In the genomic region with DNA sequence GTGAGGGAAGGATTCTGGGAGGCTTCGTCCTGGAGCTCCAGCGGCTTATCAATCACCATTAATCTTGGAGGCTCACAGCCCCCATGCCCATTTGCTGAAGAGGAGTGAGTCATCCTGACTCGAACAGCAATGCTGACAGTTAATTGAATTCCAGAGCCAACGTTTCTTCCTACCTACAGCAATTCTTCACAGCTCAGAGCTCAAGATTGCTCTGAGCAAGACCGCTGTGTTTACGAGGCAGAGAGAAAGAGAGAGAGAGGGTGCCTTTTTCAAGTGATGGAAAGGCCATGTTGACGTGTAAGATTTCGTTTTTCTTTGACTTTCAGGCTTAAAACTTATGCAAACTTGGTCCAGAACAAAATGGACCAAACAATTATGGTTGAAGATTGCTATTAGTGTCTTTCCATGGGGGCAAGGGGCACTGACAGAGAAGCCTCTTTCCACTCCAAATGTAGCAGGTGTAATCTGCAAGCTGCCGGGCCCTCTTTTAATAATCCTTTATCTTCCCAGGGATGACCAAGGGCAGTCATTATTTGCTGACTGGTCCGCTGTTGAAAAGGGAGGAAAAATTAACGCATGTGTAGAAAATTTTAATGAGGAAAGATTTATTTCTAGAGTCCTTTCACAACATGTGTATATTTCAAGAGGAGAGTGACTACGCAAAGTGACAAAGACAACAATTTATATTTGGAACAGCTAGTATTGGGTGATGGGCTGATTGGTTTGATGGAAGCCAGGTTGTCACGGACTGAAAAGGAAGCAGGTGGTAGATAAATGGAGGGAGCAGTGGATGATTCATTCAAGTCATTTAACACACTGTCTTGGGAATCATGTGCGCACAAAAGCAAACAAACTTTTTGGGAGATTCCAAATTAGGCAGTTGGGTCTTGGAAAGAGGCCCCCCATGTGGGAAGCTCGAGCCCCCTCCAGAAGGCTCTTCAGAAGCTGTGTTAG, we compare ENCODE assay signal across 1 cellular context.
TF ChIP-seq lines count a peak whose summit lies in the region.

No MANE protein-coding gene starts in this region.

TF ChIP-seq in HEK293, 187 proteins besides CTCF, POLR2A, EP300 and RAD21 (continued from another document and continues in another):
- TF ChIP-seq, protein P1, sequence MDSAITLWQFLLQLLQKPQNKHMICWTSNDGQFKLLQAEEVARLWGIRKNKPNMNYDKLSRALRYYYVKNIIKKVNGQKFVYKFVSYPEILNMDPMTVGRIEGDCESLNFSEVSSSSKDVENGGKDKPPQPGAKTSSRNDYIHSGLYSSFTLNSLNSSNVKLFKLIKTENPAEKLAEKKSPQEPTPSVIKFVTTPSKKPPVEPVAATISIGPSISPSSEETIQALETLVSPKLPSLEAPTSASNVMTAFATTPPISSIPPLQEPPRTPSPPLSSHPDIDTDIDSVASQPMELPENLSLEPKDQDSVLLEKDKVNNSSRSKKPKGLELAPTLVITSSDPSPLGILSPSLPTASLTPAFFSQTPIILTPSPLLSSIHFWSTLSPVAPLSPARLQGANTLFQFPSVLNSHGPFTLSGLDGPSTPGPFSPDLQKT (IDR thresholded peaks at IDR 0.05; ENCODE audit: borderline replicate concordance, low read depth, low read length) = no peak
- TF ChIP-seq, protein P2, sequence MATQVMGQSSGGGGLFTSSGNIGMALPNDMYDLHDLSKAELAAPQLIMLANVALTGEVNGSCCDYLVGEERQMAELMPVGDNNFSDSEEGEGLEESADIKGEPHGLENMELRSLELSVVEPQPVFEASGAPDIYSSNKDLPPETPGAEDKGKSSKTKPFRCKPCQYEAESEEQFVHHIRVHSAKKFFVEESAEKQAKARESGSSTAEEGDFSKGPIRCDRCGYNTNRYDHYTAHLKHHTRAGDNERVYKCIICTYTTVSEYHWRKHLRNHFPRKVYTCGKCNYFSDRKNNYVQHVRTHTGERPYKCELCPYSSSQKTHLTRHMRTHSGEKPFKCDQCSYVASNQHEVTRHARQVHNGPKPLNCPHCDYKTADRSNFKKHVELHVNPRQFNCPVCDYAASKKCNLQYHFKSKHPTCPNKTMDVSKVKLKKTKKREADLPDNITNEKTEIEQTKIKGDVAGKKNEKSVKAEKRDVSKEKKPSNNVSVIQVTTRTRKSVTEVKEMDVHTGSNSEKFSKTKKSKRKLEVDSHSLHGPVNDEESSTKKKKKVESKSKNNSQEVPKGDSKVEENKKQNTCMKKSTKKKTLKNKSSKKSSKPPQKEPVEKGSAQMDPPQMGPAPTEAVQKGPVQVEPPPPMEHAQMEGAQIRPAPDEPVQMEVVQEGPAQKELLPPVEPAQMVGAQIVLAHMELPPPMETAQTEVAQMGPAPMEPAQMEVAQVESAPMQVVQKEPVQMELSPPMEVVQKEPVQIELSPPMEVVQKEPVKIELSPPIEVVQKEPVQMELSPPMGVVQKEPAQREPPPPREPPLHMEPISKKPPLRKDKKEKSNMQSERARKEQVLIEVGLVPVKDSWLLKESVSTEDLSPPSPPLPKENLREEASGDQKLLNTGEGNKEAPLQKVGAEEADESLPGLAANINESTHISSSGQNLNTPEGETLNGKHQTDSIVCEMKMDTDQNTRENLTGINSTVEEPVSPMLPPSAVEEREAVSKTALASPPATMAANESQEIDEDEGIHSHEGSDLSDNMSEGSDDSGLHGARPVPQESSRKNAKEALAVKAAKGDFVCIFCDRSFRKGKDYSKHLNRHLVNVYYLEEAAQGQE (tag by site-specific recombination; IDR thresholded peaks at IDR 0.05) = no peak
- TF ChIP-seq KLF16 (tag by site-specific recombination; IDR thresholded peaks at IDR 0.05) = peak; percentile 73
- TF ChIP-seq, protein P3, sequence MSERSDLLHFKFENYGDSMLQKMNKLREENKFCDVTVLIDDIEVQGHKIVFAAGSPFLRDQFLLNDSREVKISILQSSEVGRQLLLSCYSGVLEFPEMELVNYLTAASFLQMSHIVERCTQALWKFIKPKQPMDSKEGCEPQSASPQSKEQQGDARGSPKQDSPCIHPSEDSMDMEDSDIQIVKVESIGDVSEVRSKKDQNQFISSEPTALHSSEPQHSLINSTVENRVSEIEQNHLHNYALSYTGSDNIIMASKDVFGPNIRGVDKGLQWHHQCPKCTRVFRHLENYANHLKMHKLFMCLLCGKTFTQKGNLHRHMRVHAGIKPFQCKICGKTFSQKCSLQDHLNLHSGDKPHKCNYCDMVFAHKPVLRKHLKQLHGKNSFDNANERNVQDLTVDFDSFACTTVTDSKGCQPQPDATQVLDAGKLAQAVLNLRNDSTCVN (tag by site-specific recombination; optimal IDR thresholded peaks at IDR 0.05) = no peak
- 0 out of 2 replicates have a peak, but pooled peaks have one; percentile 22 for TF ChIP-seq ZXDB (tag by site-specific recombination; IDR thresholded peaks at IDR 0.05)
- TF ChIP-seq ZBTB7A (tag by site-specific recombination; IDR thresholded peaks at IDR 0.05; ENCODE audit: low read depth) = no peak
- TF ChIP-seq SETDB1 (IDR thresholded peaks at IDR 0.05; ENCODE audit: insufficient read length, low read length) = no peak
- no peak for TF ChIP-seq ZNF701 (tag by site-specific recombination; IDR thresholded peaks at IDR 0.05)
- no peak for TF ChIP-seq ZNF404 (tag by site-specific recombination; IDR thresholded peaks at IDR 0.05)
- TF ChIP-seq, protein P4, sequence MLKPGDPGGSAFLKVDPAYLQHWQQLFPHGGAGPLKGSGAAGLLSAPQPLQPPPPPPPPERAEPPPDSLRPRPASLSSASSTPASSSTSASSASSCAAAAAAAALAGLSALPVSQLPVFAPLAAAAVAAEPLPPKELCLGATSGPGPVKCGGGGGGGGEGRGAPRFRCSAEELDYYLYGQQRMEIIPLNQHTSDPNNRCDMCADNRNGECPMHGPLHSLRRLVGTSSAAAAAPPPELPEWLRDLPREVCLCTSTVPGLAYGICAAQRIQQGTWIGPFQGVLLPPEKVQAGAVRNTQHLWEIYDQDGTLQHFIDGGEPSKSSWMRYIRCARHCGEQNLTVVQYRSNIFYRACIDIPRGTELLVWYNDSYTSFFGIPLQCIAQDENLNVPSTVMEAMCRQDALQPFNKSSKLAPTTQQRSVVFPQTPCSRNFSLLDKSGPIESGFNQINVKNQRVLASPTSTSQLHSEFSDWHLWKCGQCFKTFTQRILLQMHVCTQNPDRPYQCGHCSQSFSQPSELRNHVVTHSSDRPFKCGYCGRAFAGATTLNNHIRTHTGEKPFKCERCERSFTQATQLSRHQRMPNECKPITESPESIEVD (tag by site-specific recombination; IDR thresholded peaks at IDR 0.05) = peak; percentile 43; the same call in 1 of the 2 replicates
- TF ChIP-seq ZBTB48 (tag by site-specific recombination; IDR thresholded peaks at IDR 0.05) = no peak
- TF ChIP-seq, protein P5, sequence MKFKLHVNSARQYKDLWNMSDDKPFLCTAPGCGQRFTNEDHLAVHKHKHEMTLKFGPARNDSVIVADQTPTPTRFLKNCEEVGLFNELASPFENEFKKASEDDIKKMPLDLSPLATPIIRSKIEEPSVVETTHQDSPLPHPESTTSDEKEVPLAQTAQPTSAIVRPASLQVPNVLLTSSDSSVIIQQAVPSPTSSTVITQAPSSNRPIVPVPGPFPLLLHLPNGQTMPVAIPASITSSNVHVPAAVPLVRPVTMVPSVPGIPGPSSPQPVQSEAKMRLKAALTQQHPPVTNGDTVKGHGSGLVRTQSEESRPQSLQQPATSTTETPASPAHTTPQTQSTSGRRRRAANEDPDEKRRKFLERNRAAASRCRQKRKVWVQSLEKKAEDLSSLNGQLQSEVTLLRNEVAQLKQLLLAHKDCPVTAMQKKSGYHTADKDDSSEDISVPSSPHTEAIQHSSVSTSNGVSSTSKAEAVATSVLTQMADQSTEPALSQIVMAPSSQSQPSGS (tag by site-specific recombination; IDR thresholded peaks at IDR 0.05; ENCODE audit: low read depth) = no peak
- TF ChIP-seq ZNF629 (tag by site-specific recombination; IDR thresholded peaks at IDR 0.05) = peak; percentile 90
- TF ChIP-seq ZNF175 (tag by site-specific recombination; IDR thresholded peaks at IDR 0.05) = no peak
- TF ChIP-seq ZNF221 (tag by site-specific recombination; IDR thresholded peaks at IDR 0.05; ENCODE audit: borderline replicate concordance) = no peak
- no peak; the same call in 1 of the 2 replicates for TF ChIP-seq ZNF10 (tag by site-specific recombination; IDR thresholded peaks at IDR 0.05)
- no peak for TF ChIP-seq KLF7 (tag by site-specific recombination; IDR thresholded peaks at IDR 0.05; ENCODE audit: borderline replicate concordance)
- TF ChIP-seq, protein P6, sequence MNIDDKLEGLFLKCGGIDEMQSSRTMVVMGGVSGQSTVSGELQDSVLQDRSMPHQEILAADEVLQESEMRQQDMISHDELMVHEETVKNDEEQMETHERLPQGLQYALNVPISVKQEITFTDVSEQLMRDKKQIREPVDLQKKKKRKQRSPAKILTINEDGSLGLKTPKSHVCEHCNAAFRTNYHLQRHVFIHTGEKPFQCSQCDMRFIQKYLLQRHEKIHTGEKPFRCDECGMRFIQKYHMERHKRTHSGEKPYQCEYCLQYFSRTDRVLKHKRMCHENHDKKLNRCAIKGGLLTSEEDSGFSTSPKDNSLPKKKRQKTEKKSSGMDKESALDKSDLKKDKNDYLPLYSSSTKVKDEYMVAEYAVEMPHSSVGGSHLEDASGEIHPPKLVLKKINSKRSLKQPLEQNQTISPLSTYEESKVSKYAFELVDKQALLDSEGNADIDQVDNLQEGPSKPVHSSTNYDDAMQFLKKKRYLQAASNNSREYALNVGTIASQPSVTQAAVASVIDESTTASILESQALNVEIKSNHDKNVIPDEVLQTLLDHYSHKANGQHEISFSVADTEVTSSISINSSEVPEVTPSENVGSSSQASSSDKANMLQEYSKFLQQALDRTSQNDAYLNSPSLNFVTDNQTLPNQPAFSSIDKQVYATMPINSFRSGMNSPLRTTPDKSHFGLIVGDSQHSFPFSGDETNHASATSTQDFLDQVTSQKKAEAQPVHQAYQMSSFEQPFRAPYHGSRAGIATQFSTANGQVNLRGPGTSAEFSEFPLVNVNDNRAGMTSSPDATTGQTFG (tag by site-specific recombination; IDR thresholded peaks at IDR 0.05; ENCODE audit: borderline replicate concordance) = no peak
- TF ChIP-seq ZNF561 (tag by site-specific recombination; IDR thresholded peaks at IDR 0.05; ENCODE audit: borderline replicate concordance) = peak; percentile 80
- TF ChIP-seq ZNF596 (tag by site-specific recombination; IDR thresholded peaks at IDR 0.05) = peak; percentile 65
- TF ChIP-seq ZNF174 (tag by site-specific recombination; IDR thresholded peaks at IDR 0.05) = no peak
- no peak for TF ChIP-seq ZNF157 (tag by site-specific recombination; IDR thresholded peaks at IDR 0.05)
- no peak for TF ChIP-seq ZNF211 (tag by site-specific recombination; IDR thresholded peaks at IDR 0.05; ENCODE audit: low read depth)
- TF ChIP-seq ZNF416 (tag by site-specific recombination; IDR thresholded peaks at IDR 0.05) = no peak
- no peak for TF ChIP-seq ZNF548 (tag by site-specific recombination; IDR thresholded peaks at IDR 0.05)
- TF ChIP-seq, protein P7, sequence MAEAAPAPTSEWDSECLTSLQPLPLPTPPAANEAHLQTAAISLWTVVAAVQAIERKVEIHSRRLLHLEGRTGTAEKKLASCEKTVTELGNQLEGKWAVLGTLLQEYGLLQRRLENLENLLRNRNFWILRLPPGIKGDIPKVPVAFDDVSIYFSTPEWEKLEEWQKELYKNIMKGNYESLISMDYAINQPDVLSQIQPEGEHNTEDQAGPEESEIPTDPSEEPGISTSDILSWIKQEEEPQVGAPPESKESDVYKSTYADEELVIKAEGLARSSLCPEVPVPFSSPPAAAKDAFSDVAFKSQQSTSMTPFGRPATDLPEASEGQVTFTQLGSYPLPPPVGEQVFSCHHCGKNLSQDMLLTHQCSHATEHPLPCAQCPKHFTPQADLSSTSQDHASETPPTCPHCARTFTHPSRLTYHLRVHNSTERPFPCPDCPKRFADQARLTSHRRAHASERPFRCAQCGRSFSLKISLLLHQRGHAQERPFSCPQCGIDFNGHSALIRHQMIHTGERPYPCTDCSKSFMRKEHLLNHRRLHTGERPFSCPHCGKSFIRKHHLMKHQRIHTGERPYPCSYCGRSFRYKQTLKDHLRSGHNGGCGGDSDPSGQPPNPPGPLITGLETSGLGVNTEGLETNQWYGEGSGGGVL (tag by site-specific recombination; IDR thresholded peaks at IDR 0.05) = peak; percentile 59
- peak; percentile 59; the same call in 1 of the 2 replicates for TF ChIP-seq ZNF394 (tag by site-specific recombination; IDR thresholded peaks at IDR 0.05; ENCODE audit: borderline replicate concordance)
- no peak for TF ChIP-seq BCL11B (tag by site-specific recombination; IDR thresholded peaks at IDR 0.05; ENCODE audit: low read depth)
- no peak for TF ChIP-seq ZNF792 (tag by site-specific recombination; IDR thresholded peaks at IDR 0.05)
- TF ChIP-seq ZNF677 (tag by site-specific recombination; IDR thresholded peaks at IDR 0.05) = no peak
- no peak for TF ChIP-seq ZSCAN23 (tag by site-specific recombination; IDR thresholded peaks at IDR 0.05)
- TF ChIP-seq OVOL3 (tag by site-specific recombination; IDR thresholded peaks at IDR 0.05) = no peak
- peak; percentile 65; the same call in 1 of the 2 replicates for TF ChIP-seq ZFP69B (tag by site-specific recombination; IDR thresholded peaks at IDR 0.05)
- TF ChIP-seq ZNF624 (tag by site-specific recombination; IDR thresholded peaks at IDR 0.05) = no peak
- no peak for TF ChIP-seq ZNF658 (tag by site-specific recombination; IDR thresholded peaks at IDR 0.05)
- 0 out of 2 replicates have a peak, but pooled peaks have one; percentile 13 for TF ChIP-seq SCRT2 (tag by site-specific recombination; IDR thresholded peaks at IDR 0.05)
- TF ChIP-seq, protein P8, sequence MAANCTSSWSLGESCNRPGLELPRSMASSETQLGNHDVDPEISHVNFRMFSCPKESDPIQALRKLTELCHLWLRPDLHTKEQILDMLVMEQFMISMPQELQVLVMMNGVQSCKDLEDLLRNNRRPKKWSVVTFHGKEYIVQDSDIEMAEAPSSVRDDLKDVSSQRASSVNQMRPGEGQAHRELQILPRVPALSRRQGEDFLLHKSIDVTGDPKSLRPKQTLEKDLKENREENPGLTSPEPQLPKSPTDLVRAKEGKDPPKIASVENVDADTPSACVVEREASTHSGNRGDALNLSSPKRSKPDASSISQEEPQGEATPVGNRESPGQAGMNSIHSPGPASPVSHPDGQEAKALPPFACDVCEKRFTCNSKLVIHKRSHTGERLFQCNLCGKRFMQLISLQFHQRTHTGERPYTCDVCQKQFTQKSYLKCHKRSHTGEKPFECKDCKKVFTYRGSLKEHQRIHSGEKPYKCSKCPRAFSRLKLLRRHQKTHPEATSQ (tag by site-specific recombination; IDR thresholded peaks at IDR 0.05) = no peak
- TF ChIP-seq ZNF23 (tag by site-specific recombination; IDR thresholded peaks at IDR 0.05; ENCODE audit: borderline replicate concordance) = no peak
- no peak for TF ChIP-seq ZNF302 (tag by site-specific recombination; IDR thresholded peaks at IDR 0.05; ENCODE audit: low read depth)
- 0 out of 2 replicates have a peak, but pooled peaks have one; percentile 80 for TF ChIP-seq HOXD13 (CRISPR knock-in tag; IDR thresholded peaks at IDR 0.05; ENCODE audit: borderline replicate concordance)
- TF ChIP-seq, protein P9, sequence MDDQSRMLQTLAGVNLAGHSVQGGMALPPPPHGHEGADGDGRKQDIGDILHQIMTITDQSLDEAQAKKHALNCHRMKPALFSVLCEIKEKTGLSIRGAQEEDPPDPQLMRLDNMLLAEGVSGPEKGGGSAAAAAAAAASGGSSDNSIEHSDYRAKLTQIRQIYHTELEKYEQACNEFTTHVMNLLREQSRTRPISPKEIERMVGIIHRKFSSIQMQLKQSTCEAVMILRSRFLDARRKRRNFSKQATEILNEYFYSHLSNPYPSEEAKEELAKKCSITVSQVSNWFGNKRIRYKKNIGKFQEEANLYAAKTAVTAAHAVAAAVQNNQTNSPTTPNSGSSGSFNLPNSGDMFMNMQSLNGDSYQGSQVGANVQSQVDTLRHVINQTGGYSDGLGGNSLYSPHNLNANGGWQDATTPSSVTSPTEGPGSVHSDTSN (CRISPR knock-in tag; IDR thresholded peaks at IDR 0.05) = no peak
- TF ChIP-seq ZNF132 (tag by site-specific recombination; IDR thresholded peaks at IDR 0.05; ENCODE audit: borderline replicate concordance) = no peak
- no peak; the same call in 1 of the 2 replicates for TF ChIP-seq GLI2 (tag by site-specific recombination; IDR thresholded peaks at IDR 0.05; ENCODE audit: borderline replicate concordance, low read depth)
- TF ChIP-seq ZNF571 (tag by site-specific recombination; IDR thresholded peaks at IDR 0.05) = no peak
